In the genomic region with DNA sequence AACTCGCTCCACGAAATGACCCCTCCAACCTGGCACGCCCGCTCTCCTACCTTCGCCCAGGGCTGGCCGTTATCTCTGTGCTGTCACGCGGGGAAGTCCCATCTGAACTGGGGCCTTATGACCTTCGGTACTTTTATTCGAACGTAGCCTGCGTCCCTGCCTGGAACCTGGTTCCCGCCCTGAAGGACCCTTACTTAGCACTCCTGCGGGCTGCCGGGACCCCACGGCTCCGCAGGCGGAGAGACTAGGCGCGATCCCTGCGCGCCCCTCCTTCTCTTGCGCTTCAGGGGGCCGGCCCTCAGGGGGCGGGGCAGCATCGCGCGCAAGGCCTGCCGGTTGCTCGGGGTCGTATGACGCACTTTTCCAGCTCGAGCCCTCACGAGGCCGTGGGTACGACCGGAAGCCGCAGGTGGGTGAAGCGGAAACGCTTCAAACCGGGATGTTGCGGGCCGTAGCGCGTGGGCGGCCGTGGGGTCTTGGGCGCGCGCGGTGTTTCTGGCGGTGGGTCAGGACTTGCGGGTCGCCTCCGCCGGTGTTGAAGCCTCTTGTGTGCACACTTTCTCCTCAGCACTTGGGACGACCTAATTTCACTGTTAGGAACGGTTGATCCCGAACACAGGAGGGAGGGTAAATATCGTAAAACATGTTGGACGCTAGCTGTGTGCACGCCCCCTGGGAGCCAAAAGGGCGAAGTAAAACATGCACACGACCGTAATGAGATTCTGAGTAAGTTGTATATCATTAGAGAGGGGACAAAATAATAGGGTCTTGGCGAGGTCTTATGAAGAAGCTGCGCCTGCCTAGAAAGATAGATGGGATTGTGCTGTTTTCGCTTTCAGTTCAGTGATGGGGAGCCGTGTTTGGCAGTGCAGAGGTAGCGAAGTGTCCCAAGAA, we compare ENCODE assay signal across 1 cellular context.
TF ChIP-seq lines count a peak whose summit lies in the region.

Gene LIPT1, plus strand, starts transcription at position 325 of the 894 bp plus-strand sequence. CDS start 6,991 bp downstream, outside the sequence.
A gene with protein sequence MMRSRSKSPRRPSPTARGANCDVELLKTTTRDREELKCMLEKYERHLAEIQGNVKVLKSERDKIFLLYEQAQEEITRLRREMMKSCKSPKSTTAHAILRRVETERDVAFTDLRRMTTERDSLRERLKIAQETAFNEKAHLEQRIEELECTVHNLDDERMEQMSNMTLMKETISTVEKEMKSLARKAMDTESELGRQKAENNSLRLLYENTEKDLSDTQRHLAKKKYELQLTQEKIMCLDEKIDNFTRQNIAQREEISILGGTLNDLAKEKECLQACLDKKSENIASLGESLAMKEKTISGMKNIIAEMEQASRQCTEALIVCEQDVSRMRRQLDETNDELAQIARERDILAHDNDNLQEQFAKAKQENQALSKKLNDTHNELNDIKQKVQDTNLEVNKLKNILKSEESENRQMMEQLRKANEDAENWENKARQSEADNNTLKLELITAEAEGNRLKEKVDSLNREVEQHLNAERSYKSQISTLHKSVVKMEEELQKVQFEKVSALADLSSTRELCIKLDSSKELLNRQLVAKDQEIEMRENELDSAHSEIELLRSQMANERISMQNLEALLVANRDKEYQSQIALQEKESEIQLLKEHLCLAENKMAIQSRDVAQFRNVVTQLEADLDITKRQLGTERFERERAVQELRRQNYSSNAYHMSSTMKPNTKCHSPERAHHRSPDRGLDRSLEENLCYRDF (minus strand): TSS at position 300 of the 894 bp plus-strand sequence. CDS start 45,503 bp downstream, outside the sequence.

TF ChIP-seq in HEK293, 187 proteins besides CTCF, POLR2A, EP300 and RAD21 (continued from another document and continues in another):
- TF ChIP-seq ZNF404 (tag by site-specific recombination; IDR thresholded peaks at IDR 0.05): no peak
- no peak; the same call in 1 of the 2 replicates for TF ChIP-seq ZBTB48 (tag by site-specific recombination; IDR thresholded peaks at IDR 0.05)
- peak; percentile 53; the same call in 1 of the 2 replicates for TF ChIP-seq KLF16 (tag by site-specific recombination; IDR thresholded peaks at IDR 0.05)
- peak; percentile 88 for TF ChIP-seq ZNF76 (tag by site-specific recombination; IDR thresholded peaks at IDR 0.05; ENCODE audit: borderline replicate concordance, low read depth)
- TF ChIP-seq ZNF677 (tag by site-specific recombination; IDR thresholded peaks at IDR 0.05): no peak
- no peak for TF ChIP-seq ZNF184 (tag by site-specific recombination; IDR thresholded peaks at IDR 0.05)
- no peak for TF ChIP-seq ZNF37A (tag by site-specific recombination; IDR thresholded peaks at IDR 0.05)
- no peak for TF ChIP-seq ZNF701 (tag by site-specific recombination; IDR thresholded peaks at IDR 0.05)
- no peak for TF ChIP-seq ZNF341 (tag by site-specific recombination; IDR thresholded peaks at IDR 0.05; ENCODE audit: low read depth)
- TF ChIP-seq ZBTB26 (tag by site-specific recombination; optimal IDR thresholded peaks at IDR 0.05): peak; percentile 93
- no peak for TF ChIP-seq ZNF48 (tag by site-specific recombination; IDR thresholded peaks at IDR 0.05)
- peak; percentile 91 for TF ChIP-seq KLF9 (tag by site-specific recombination; IDR thresholded peaks at IDR 0.05; ENCODE audit: low read depth)
- TF ChIP-seq ZNF629 (tag by site-specific recombination; IDR thresholded peaks at IDR 0.05): peak; percentile 97
- TF ChIP-seq ZNF624 (tag by site-specific recombination; IDR thresholded peaks at IDR 0.05): no peak
- peak; percentile 71 for TF ChIP-seq ZXDB (tag by site-specific recombination; IDR thresholded peaks at IDR 0.05)
- TF ChIP-seq ZFP37 (tag by site-specific recombination; IDR thresholded peaks at IDR 0.05): peak; percentile 72; the same call in 1 of the 2 replicates
- TF ChIP-seq GLIS2 (tag by site-specific recombination; IDR thresholded peaks at IDR 0.05): peak; percentile 97
- no peak for TF ChIP-seq ZNF514 (tag by site-specific recombination; IDR thresholded peaks at IDR 0.05)
- no peak for TF ChIP-seq ZNF239 (tag by site-specific recombination; IDR thresholded peaks at IDR 0.05)
- no peak for TF ChIP-seq ZNF23 (tag by site-specific recombination; IDR thresholded peaks at IDR 0.05; ENCODE audit: borderline replicate concordance)
- peak; percentile 97 for TF ChIP-seq ZEB2 (tag by site-specific recombination; IDR thresholded peaks at IDR 0.05)
- TF ChIP-seq KLF7 (tag by site-specific recombination; IDR thresholded peaks at IDR 0.05; ENCODE audit: borderline replicate concordance): no peak
- no peak for TF ChIP-seq ZNF16 (tag by site-specific recombination; IDR thresholded peaks at IDR 0.05; ENCODE audit: low read depth)
- no peak for TF ChIP-seq ZNF837 (tag by site-specific recombination; IDR thresholded peaks at IDR 0.05)
- no peak for TF ChIP-seq BCL11B (tag by site-specific recombination; IDR thresholded peaks at IDR 0.05; ENCODE audit: low read depth)
- no peak for TF ChIP-seq ZNF791 (tag by site-specific recombination; IDR thresholded peaks at IDR 0.05)
- TF ChIP-seq GLIS1 (tag by site-specific recombination; IDR thresholded peaks at IDR 0.05): peak; percentile 90
- peak; percentile 67; the same call in 1 of the 2 replicates for TF ChIP-seq ZBTB17 (tag by site-specific recombination; IDR thresholded peaks at IDR 0.05)
- peak; percentile 90 for TF ChIP-seq ZNF501 (tag by site-specific recombination; IDR thresholded peaks at IDR 0.05)
- peak; percentile 94 for TF ChIP-seq ZFHX2 (tag by site-specific recombination; conservative IDR thresholded peaks at IDR 0.05)
- TF ChIP-seq SCRT1 (tag by site-specific recombination; IDR thresholded peaks at IDR 0.05; ENCODE audit: borderline replicate concordance): peak; percentile 90
- no peak for TF ChIP-seq YY2 (tag by site-specific recombination; IDR thresholded peaks at IDR 0.05)
- peak; percentile 93 for TF ChIP-seq SP3 (tag by site-specific recombination; IDR thresholded peaks at IDR 0.05)
- TF ChIP-seq, protein P1, sequence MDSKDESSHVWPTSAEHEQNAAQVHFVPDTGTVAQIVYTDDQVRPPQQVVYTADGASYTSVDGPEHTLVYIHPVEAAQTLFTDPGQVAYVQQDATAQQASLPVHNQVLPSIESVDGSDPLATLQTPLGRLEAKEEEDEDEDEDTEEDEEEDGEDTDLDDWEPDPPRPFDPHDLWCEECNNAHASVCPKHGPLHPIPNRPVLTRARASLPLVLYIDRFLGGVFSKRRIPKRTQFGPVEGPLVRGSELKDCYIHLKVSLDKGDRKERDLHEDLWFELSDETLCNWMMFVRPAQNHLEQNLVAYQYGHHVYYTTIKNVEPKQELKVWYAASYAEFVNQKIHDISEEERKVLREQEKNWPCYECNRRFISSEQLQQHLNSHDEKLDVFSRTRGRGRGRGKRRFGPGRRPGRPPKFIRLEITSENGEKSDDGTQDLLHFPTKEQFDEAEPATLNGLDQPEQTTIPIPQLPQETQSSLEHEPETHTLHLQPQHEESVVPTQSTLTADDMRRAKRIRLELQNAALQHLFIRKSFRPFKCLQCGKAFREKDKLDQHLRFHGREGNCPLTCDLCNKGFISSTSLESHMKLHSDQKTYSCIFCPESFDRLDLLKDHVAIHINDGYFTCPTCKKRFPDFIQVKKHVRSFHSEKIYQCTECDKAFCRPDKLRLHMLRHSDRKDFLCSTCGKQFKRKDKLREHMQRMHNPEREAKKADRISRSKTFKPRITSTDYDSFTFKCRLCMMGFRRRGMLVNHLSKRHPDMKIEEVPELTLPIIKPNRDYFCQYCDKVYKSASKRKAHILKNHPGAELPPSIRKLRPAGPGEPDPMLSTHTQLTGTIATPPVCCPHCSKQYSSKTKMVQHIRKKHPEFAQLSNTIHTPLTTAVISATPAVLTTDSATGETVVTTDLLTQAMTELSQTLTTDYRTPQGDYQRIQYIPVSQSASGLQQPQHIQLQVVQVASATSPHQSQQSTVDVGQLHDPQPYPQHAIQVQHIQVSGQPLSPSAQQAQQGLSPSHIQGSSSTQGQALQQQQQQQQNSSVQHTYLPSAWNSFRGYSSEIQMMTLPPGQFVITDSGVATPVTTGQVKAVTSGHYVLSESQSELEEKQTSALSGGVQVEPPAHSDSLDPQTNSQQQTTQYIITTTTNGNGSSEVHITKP (tag by site-specific recombination; IDR thresholded peaks at IDR 0.05): peak; percentile 89
- no peak for TF ChIP-seq ZSCAN23 (tag by site-specific recombination; IDR thresholded peaks at IDR 0.05)
- no peak for TF ChIP-seq ZBTB49 (tag by site-specific recombination; IDR thresholded peaks at IDR 0.05; ENCODE audit: low read depth)
- no peak for TF ChIP-seq ZFP69B (tag by site-specific recombination; IDR thresholded peaks at IDR 0.05)
- TF ChIP-seq ZNF777 (tag by site-specific recombination; IDR thresholded peaks at IDR 0.05; ENCODE audit: borderline replicate concordance): no peak
- TF ChIP-seq ZNF580 (tag by site-specific recombination; IDR thresholded peaks at IDR 0.05): peak; percentile 76
- no peak for TF ChIP-seq ZNF174 (tag by site-specific recombination; IDR thresholded peaks at IDR 0.05)
- TF ChIP-seq ZNF138 (tag by site-specific recombination; IDR thresholded peaks at IDR 0.05; ENCODE audit: borderline replicate concordance): no peak
- no peak; the same call in 1 of the 2 replicates for TF ChIP-seq WT1 (tag by site-specific recombination; IDR thresholded peaks at IDR 0.05)
- peak; percentile 41; the same call in 1 of the 2 replicates for TF ChIP-seq OVOL3 (tag by site-specific recombination; IDR thresholded peaks at IDR 0.05)
- TF ChIP-seq ZNF10 (tag by site-specific recombination; IDR thresholded peaks at IDR 0.05): no peak
- TF ChIP-seq ZBTB44 (tag by site-specific recombination; IDR thresholded peaks at IDR 0.05): 0 out of 2 replicates have a peak, but pooled peaks have one; percentile 20
- no peak for TF ChIP-seq HOXA7 (CRISPR knock-in tag; IDR thresholded peaks at IDR 0.05; ENCODE audit: borderline replicate concordance)
- TF ChIP-seq, protein P2, sequence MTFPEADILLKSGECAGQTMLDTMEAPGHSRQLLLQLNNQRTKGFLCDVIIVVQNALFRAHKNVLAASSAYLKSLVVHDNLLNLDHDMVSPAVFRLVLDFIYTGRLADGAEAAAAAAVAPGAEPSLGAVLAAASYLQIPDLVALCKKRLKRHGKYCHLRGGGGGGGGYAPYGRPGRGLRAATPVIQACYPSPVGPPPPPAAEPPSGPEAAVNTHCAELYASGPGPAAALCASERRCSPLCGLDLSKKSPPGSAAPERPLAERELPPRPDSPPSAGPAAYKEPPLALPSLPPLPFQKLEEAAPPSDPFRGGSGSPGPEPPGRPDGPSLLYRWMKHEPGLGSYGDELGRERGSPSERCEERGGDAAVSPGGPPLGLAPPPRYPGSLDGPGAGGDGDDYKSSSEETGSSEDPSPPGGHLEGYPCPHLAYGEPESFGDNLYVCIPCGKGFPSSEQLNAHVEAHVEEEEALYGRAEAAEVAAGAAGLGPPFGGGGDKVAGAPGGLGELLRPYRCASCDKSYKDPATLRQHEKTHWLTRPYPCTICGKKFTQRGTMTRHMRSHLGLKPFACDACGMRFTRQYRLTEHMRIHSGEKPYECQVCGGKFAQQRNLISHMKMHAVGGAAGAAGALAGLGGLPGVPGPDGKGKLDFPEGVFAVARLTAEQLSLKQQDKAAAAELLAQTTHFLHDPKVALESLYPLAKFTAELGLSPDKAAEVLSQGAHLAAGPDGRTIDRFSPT (tag by site-specific recombination; IDR thresholded peaks at IDR 0.05): peak; percentile 97
- TF ChIP-seq ZSCAN16 (tag by site-specific recombination; IDR thresholded peaks at IDR 0.05): 0 out of 2 replicates have a peak, but pooled peaks have one; percentile 18
- TF ChIP-seq ZNF416 (tag by site-specific recombination; IDR thresholded peaks at IDR 0.05): no peak
- TF ChIP-seq ZBTB21 (tag by site-specific recombination; IDR thresholded peaks at IDR 0.05): peak; percentile 91
- TF ChIP-seq KLF10 (tag by site-specific recombination; IDR thresholded peaks at IDR 0.05): peak; percentile 85
